Comparison of ENCODE assay signal across 1 cellular context in genomic region chr10:116565533-116565932, GRCh38.
TF ChIP-seq lines count a peak whose summit lies in the region.

No MANE protein-coding gene starts in this region.

TF ChIP-seq in HepG2, 621 proteins besides CTCF, POLR2A, EP300 and RAD21:
- TF ChIP-seq MAFK (conservative IDR thresholded peaks at IDR 0.05 in 1 of 2, IDR thresholded peaks at IDR 0.05 in 1 of 2; ENCODE audit: low read length in 2 of 2) (peak; percentile 98 to 99), CREM (IDR thresholded peaks at IDR 0.05) (no peak), CREM (CRISPR knock-in tag; IDR thresholded peaks at IDR 0.05) (no peak), MAFF (IDR thresholded peaks at IDR 0.05; ENCODE audit: low read depth, low read length) (peak; percentile 99), ARID3A (IDR thresholded peaks at IDR 0.05; ENCODE audit: low read depth, low read length) (no peak), ZNF570 (CRISPR knock-in tag; IDR thresholded peaks at IDR 0.05; ENCODE audit: borderline replicate concordance) (no peak)
